21 cellular contexts compared by ENCODE assay signal in genomic region chr11:70491696-70492472, GRCh38.
"Had no signal": no experiment of that assay in that cellular context is flagged by ENCODE, and none has a peak within 500 bp of the region (broad histone marks: within the 10 kb centered on the region; RNA-seq: fewer than 3 reads in every experiment).

No MANE protein-coding gene starts in this region.

- H3K27me3 ChIP-seq: body of pancreas, dorsolateral prefrontal cortex, hepatocyte, pancreas, tibial nerve, uterus had no signal

- H3K27me3 Mint-ChIP-seq: activated naive CD8-positive, alpha-beta T cell treated with anti-CD3 and anti-CD28 coated beads for 36 hours had no signal

- H3K4me1 ChIP-seq: body of pancreas, pancreas, tibial nerve, uterus had no signal

- H3K4me3 ChIP-seq: body of pancreas, dorsolateral prefrontal cortex, hepatocyte, pancreas, tibial nerve, uterus had no signal

- DNase-seq: activated CD4-positive, alpha-beta T cell treated with anti-CD3 and anti-CD28 coated beads, Interleukin-2, amount 50 U/mL, for 1 hour; activated gamma-delta T cell treated with Interleukin-2 at 50 U/mL for 16 hours; activated naive CD8-positive, alpha-beta T cell treated with anti-CD3 and anti-CD28 coated beads for 36 hours; activated T-cell treated with anti-CD3 and anti-CD28 coated beads, Interleukin-2, amount 50 U/mL, for 72 hours; amygdala; body of pancreas; caudate nucleus; endodermal cell; foreskin fibroblast; mesendoderm; SK-N-SH; T-helper 1 cell; T-helper 9 cell; uterus had no signal

- ATAC-seq: activated T-cell treated with anti-CD3 and anti-CD28 coated beads, Interleukin-2, amount 50 U/mL, for 72 hours; body of pancreas; naive thymus-derived CD8-positive, alpha-beta T cell; pancreas had no signal

- H3K27ac ChIP-seq: body of pancreas, epithelial cell of prostate, hepatocyte, pancreas, tibial nerve, uterus had no signal

- H3K4me1 Mint-ChIP-seq: activated naive CD8-positive, alpha-beta T cell treated with anti-CD3 and anti-CD28 coated beads for 36 hours had no signal

- H3K4me3 Mint-ChIP-seq: activated naive CD8-positive, alpha-beta T cell treated with anti-CD3 and anti-CD28 coated beads for 36 hours; activated T-cell treated with anti-CD3 and anti-CD28 coated beads, Interleukin-2, amount 50 U/mL, for 72 hours; endodermal cell; naive thymus-derived CD8-positive, alpha-beta T cell; stimulated activated naive CD8-positive, alpha-beta T cell treated with anti-CD3 and anti-CD28 coated beads, Interleukin-15, Interleukin-2, amounts not matched to agents 100 ng/mL and 50 ng/mL, for 24 hours had no signal

- H3K9me3 ChIP-seq: pancreas, SK-N-SH, uterus had no signal

- H3K9me3 Mint-ChIP-seq: activated T-cell treated with anti-CD3 and anti-CD28 coated beads, Interleukin-2, amount 50 U/mL, for 72 hours; stimulated activated naive CD8-positive, alpha-beta T cell treated with anti-CD3 and anti-CD28 coated beads, Interleukin-15, Interleukin-2, amounts not matched to agents 100 ng/mL and 50 ng/mL, for 24 hours had no signal

- H3K36me3 Mint-ChIP-seq: activated naive CD8-positive, alpha-beta T cell treated with anti-CD3 and anti-CD28 coated beads for 36 hours; naive thymus-derived CD8-positive, alpha-beta T cell had no signal

- H3K27ac Mint-ChIP-seq: activated naive CD8-positive, alpha-beta T cell treated with anti-CD3 and anti-CD28 coated beads for 36 hours; activated T-cell treated with anti-CD3 and anti-CD28 coated beads, Interleukin-2, amount 50 U/mL, for 72 hours; endodermal cell; naive thymus-derived CD8-positive, alpha-beta T cell; stimulated activated naive CD8-positive, alpha-beta T cell treated with anti-CD3 and anti-CD28 coated beads, Interleukin-15, Interleukin-2, amounts not matched to agents 100 ng/mL and 50 ng/mL, for 24 hours had no signal

- H3K36me3 ChIP-seq: uterus had no signal
